In the genomic region with DNA sequence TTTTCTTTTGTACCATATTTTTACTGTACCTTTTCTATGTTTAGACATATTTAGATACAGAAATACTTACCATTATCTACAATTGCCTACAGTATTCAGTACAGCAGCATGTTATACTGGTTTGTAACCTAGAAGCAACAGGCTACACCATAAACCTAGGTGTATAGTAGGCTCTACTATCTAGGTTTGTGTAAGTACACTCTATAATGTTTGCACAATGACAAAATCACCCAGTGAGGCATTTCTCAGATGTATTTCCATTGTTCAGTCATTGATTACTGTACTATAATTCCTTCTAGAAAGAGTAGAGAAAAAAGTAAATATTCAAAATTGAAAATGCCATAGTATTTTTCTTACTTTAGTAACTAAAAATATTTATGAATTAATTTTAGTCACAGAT, we compare ENCODE assay signal across 14 cellular contexts.
DNase-seq lines count a peak whose midpoint lies in the region; ATAC-seq and TF ChIP-seq lines count a peak whose summit lies in the region.
"Had no signal": no experiment of that assay in that cellular context is flagged by ENCODE, and none has a peak within 500 bp of the region (broad histone marks: within the 10 kb centered on the region; RNA-seq: fewer than 3 reads in every experiment).

No MANE protein-coding gene starts in this region.

- H3K4me1 ChIP-seq in PC-3 (ENCODE audit: insufficient read depth, low read length) (no peaks in the 10 kb centered on the region), endodermal cell (ENCODE audit: control insufficient read depth, insufficient read depth, low read length) (peaks cover 6% of the 10 kb centered on the region)

- no peaks in the 10 kb centered on the region for H3F3A ChIP-seq in PC-3 (ENCODE audit: low read length, unreplicated experiment)

- DNase-seq in NCI-H748 (lab: John Stamatoyannopoulos, UW; ENCODE audit: unreplicated experiment): peak; percentile 43
- no peak for DNase-seq in NCI-H748 treated with DMSO at 0.1 percent for 48 hours (lab: John Stamatoyannopoulos, UW)
- DNase-seq in DMS53 treated with DMSO at 0.1 percent for 48 hours (lab: John Stamatoyannopoulos, UW; ENCODE audit: unreplicated experiment): peak; percentile 54
- DNase-seq in PC-3: peak; percentile 9
- DNase-seq in endodermal cell: no peak
- no peak for DNase-seq in foreskin fibroblast
- DNase-seq: C1 segment of cervical spinal cord; Calu3; CD4-positive, alpha-beta memory T cell; COR-L47; DND-41; H9 had no signal

- no peaks in the 10 kb centered on the region for H3K9me2 ChIP-seq in PC-3 (replicated peaks; ENCODE audit: low read length)

- no peak overlapping the region for H3K4me3 ChIP-seq in PC-3 (ENCODE audit: low read length)
- no peak overlapping the region for H3K4me3 ChIP-seq in endodermal cell (ENCODE audit: low read length)
- H3K4me3 ChIP-seq in foreskin fibroblast (ENCODE audit: low read depth in 1 of 2, low read length in 2 of 2): no peak overlapping the region
- H3K4me3 ChIP-seq: GM23338 had no signal

- H3K4me2 ChIP-seq in PC-3 (ENCODE audit: low read length): no peak overlapping the region
- H3K4me2 ChIP-seq: GM23338 had no signal

- H3K9me3 Mint-ChIP-seq in endodermal cell: no peaks in the 10 kb centered on the region
- H3K9me3 Mint-ChIP-seq: GM23338 had no signal

- BruUV-seq in PC-3 (replicated peaks; lab: Mats Ljungman, UMichigan): no TSS peak

- no peak overlapping the region for H3K4me3 Mint-ChIP-seq in endodermal cell
- H3K4me3 Mint-ChIP-seq: CD4-positive, alpha-beta memory T cell; GM23338; H9 had no signal

- no peaks in the 10 kb centered on the region for H3K9me3 ChIP-seq in PC-3 (ENCODE audit: low read length)
- H3K9me3 ChIP-seq in endodermal cell (ENCODE audit: control insufficient read depth, low read length): no peaks in the 10 kb centered on the region

- intact Hi-C loops in PC-3 (cut with micrococcal nuclease): no loop called here

- H3K36me3 Mint-ChIP-seq in endodermal cell (ENCODE audit: low read depth): no peaks in the 10 kb centered on the region
- H3K36me3 Mint-ChIP-seq: CD4-positive, alpha-beta memory T cell had no signal

- no peaks in the 10 kb centered on the region for H3K27me3 Mint-ChIP-seq in endodermal cell (ENCODE audit: insufficient read depth)
- H3K27me3 Mint-ChIP-seq: CD4-positive, alpha-beta memory T cell had no signal

- H3K9ac ChIP-seq in PC-3 (ENCODE audit: low read length): no peak overlapping the region
- no peak overlapping the region for H3K9ac ChIP-seq in endodermal cell (ENCODE audit: extremely low read depth, low read length, poor library complexity, severe bottlenecking)

- 0 out of 2 replicates have a peak, but pooled peaks cover 5% of the 10 kb centered on the region for H3K79me2 ChIP-seq in PC-3 (ENCODE audit: low read length)

- no peaks in the 10 kb centered on the region for H3K27me3 ChIP-seq in PC-3 (ENCODE audit: low read length)
- no peaks in the 10 kb centered on the region for H3K27me3 ChIP-seq in endodermal cell (ENCODE audit: control insufficient read depth, insufficient read depth, low read length, poor library complexity, severe bottlenecking)

- H3K36me3 ChIP-seq in PC-3 (ENCODE audit: low read depth, low read length) (no peaks in the 10 kb centered on the region), endodermal cell (ENCODE audit: control insufficient read depth, insufficient read depth, low read length) (no peaks in the 10 kb centered on the region)

- TF ChIP-seq CTCF in PC-3 (conservative IDR thresholded peaks at IDR 0.05; ENCODE audit: low read depth, low read length): no peak
- no peak for TF ChIP-seq CTCF in endodermal cell (conservative IDR thresholded peaks at IDR 0.05)
- no peak for TF ChIP-seq CTCF in foreskin fibroblast (IDR thresholded peaks at IDR 0.05; ENCODE audit: low read depth, low read length)

- H3K27ac ChIP-seq in PC-3 (ENCODE audit: low read length) (no peak overlapping the region), endodermal cell (ENCODE audit: low read depth, low read length) (no peak overlapping the region)

- CTCF ChIA-PET in PC-3 (lab: Charles Lee): no interaction called here

- peaks cover 26% of the 10 kb centered on the region for H3K4me1 Mint-ChIP-seq in endodermal cell
- H3K4me1 Mint-ChIP-seq: CD4-positive, alpha-beta memory T cell had no signal

- no peak overlapping the region for H2AFZ ChIP-seq in PC-3 (ENCODE audit: low read length)
- H2AFZ ChIP-seq: GM23338 had no signal

- H4K20me1 ChIP-seq in PC-3 (ENCODE audit: low read length): no peaks in the 10 kb centered on the region

- no peak for ATAC-seq in PC-3
- ATAC-seq: GM23338, HCT116 had no signal

- POLR2A ChIA-PET in PC-3 (lab: Charles Lee; ENCODE audit: unreplicated experiment): no interaction called here

- H3K27ac Mint-ChIP-seq in endodermal cell: no peak overlapping the region
- H3K27ac Mint-ChIP-seq: CD4-positive, alpha-beta memory T cell; GM23338; H9 had no signal

Comparison
In these comparisons a context has a peak if more than half of its experiments do, and no peak if none do; other contexts are left out.
1. DNase-seq: peak in NCI-H748 (single experiment), DMS53 treated with DMSO at 0.1 percent for 48 hours (single experiment) and PC-3 (single experiment); none in NCI-H748 treated with DMSO at 0.1 percent for 48 hours (single experiment), endodermal cell (single experiment) and foreskin fibroblast (0 of 2).